ENCODE assay signal across 14 cellular contexts in the genomic region with DNA sequence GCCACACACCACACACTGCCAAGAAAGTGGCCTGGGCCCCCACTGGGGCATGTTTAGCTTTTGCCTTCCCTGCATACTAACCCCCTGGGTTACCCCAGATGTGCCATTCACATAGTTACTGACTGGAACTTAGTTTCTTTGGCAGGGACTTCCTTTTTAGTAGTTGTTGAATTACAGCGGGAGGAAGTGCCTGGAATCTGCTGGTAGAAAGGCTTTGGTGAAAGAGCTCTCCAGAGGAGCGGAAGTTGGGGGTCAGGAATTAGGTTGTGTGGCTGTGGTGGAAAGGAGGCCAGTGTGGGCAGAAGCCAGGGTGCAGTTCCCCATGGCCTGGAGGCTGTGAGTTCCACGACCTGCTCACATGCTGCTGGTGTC.
DNase-seq lines count a peak whose midpoint lies in the region; ATAC-seq and TF ChIP-seq lines count a peak whose summit lies in the region.
"Had no signal": no experiment of that assay in that cellular context is flagged by ENCODE, and none has a peak within 500 bp of the region (broad histone marks: within the 10 kb centered on the region; RNA-seq: fewer than 3 reads in every experiment).

No MANE protein-coding gene starts in this region.

- H3K18ac ChIP-seq in trophoblast cell (ENCODE audit: low read length): no peak overlapping the region

- CTCF ChIA-PET in activated CD8-positive, alpha-beta memory T cell treated with anti-CD3 and anti-CD28 coated beads, Interleukin-2, amount 10 ng/mL, durations not matched to agents 7 days and 5 days (lab: Charles Lee): interaction anchor here (2.9 kb wide), 1 partner anchor 12 kb away, joined by 11 read pairs; no protein-coding TSS in a partner anchor
- CTCF ChIA-PET in WTC11 (lab: Charles Lee): interaction anchor here (1.0 kb wide), 1 partner anchor 12 kb away, joined by 3 read pairs; no protein-coding TSS in a partner anchor

- H3K36me3 Mint-ChIP-seq in activated CD8-positive, alpha-beta memory T cell treated with anti-CD3 and anti-CD28 coated beads, Interleukin-2, amount 10 ng/mL, durations not matched to agents 7 days and 5 days: peaks cover 48% of the 10 kb centered on the region
- H3K36me3 Mint-ChIP-seq in IgD-negative memory B cell (peaks cover 5% of the 10 kb centered on the region), WTC11 (peaks cover 28% of the 10 kb centered on the region)

- no peak overlapping the region for H3K4me3 Mint-ChIP-seq in activated CD8-positive, alpha-beta memory T cell treated with anti-CD3 and anti-CD28 coated beads, Interleukin-2, amount 10 ng/mL, durations not matched to agents 7 days and 5 days
- no peak overlapping the region for H3K4me3 Mint-ChIP-seq in IgD-negative memory B cell
- H3K4me3 Mint-ChIP-seq in WTC11: no peak overlapping the region

- H3K9me3 Mint-ChIP-seq in activated CD8-positive, alpha-beta memory T cell treated with anti-CD3 and anti-CD28 coated beads, Interleukin-2, amount 10 ng/mL, durations not matched to agents 7 days and 5 days (ENCODE audit: low read depth): no peaks in the 10 kb centered on the region
- no peaks in the 10 kb centered on the region for H3K9me3 Mint-ChIP-seq in IgD-negative memory B cell
- no peaks in the 10 kb centered on the region for H3K9me3 Mint-ChIP-seq in WTC11

- H3K9ac ChIP-seq in trophoblast cell (ENCODE audit: low read length): no peak overlapping the region

- DNase-seq in activated CD8-positive, alpha-beta memory T cell treated with anti-CD3 and anti-CD28 coated beads, Interleukin-2, amount 10 ng/mL, durations not matched to agents 7 days and 5 days: no peak
- no peak for DNase-seq in activated CD8-positive, alpha-beta memory T cell treated with anti-CD3 and anti-CD28 coated beads, Interleukin-2, amount 50 U/mL, for 48 hours
- DNase-seq in dorsolateral prefrontal cortex: no peak
- no peak for DNase-seq in trophoblast cell
- no peak for DNase-seq in WTC11 (ENCODE audit: low spot score)
- DNase-seq in NCI-H2081 (lab: John Stamatoyannopoulos, UW): no peak
- DNase-seq: MG63; NK-92 treated with Interleukin-12 subunit alpha and Interleukin-12 subunit beta, amount 100 ng/mL, for 24 hours; SJCRH30 had no signal

- WGBS in trophoblast cell (ENCODE audit: extremely low coverage, insufficient coverage, insufficient read length): no CpG with 5 or more reads among the region's 3 CpGs

- H3K27ac Mint-ChIP-seq in activated CD8-positive, alpha-beta memory T cell treated with anti-CD3 and anti-CD28 coated beads, Interleukin-2, amount 10 ng/mL, durations not matched to agents 7 days and 5 days: peak overlapping the region; percentile 61
- H3K27ac Mint-ChIP-seq in IgD-negative memory B cell (peak overlapping the region in 2 of 3 donors; percentile 31 to 75), WTC11 (no peak overlapping the region)

- H3K27me3 Mint-ChIP-seq in activated CD8-positive, alpha-beta memory T cell treated with anti-CD3 and anti-CD28 coated beads, Interleukin-2, amount 10 ng/mL, durations not matched to agents 7 days and 5 days: no peaks in the 10 kb centered on the region
- H3K27me3 Mint-ChIP-seq in IgD-negative memory B cell (no peaks in the 10 kb centered on the region), WTC11 (ENCODE audit: low read depth) (no peaks in the 10 kb centered on the region)

- no peak overlapping the region for H2BK12ac ChIP-seq in trophoblast cell (ENCODE audit: low read length)

- H3K27me3 ChIP-seq in dorsolateral prefrontal cortex (no peaks in the 10 kb centered on the region), trophoblast cell (ENCODE audit: insufficient read depth, low read length) (no peaks in the 10 kb centered on the region)
- H3K27me3 ChIP-seq: MG63, SJCRH30 had no signal

- no peaks in the 10 kb centered on the region for H3K9me3 ChIP-seq in trophoblast cell (ENCODE audit: insufficient read depth, low read depth, low read length)
- H3K9me3 ChIP-seq: HAP-1, MG63, SJCRH30 had no signal

- no peak overlapping the region for H2AK5ac ChIP-seq in trophoblast cell (ENCODE audit: low read length)

- no peak overlapping the region for H3K4me3 ChIP-seq in dorsolateral prefrontal cortex
- H3K4me3 ChIP-seq in trophoblast cell (ENCODE audit: low read depth, low read length): no peak overlapping the region
- H3K4me3 ChIP-seq: coronary artery, HAP-1, MG63, SJCRH30, skin epidermis had no signal

- intact Hi-C loops in dorsolateral prefrontal cortex (cut with DNase I): no loop called here

- H2BK5ac ChIP-seq in trophoblast cell (ENCODE audit: low read depth, low read length, poor library complexity): no peak overlapping the region

- H2AFZ ChIP-seq in trophoblast cell (ENCODE audit: insufficient read depth, low read length, poor library complexity): no peak overlapping the region

- POLR2A ChIA-PET in WTC11 (lab: Charles Lee): no interaction called here

- peaks cover 15% of the 10 kb centered on the region for H3K4me1 Mint-ChIP-seq in activated CD8-positive, alpha-beta memory T cell treated with anti-CD3 and anti-CD28 coated beads, Interleukin-2, amount 10 ng/mL, durations not matched to agents 7 days and 5 days
- H3K4me1 Mint-ChIP-seq in IgD-negative memory B cell (peaks cover 2 to 9% (median 2%) of the 10 kb centered on the region in 3 donors), WTC11 (no peaks in the 10 kb centered on the region)

- no peak overlapping the region for H4K91ac ChIP-seq in trophoblast cell (ENCODE audit: low read depth, low read length)

- peak overlapping the region; percentile 37 for H3K23ac ChIP-seq in trophoblast cell (ENCODE audit: low read length)

- no peak overlapping the region for H3K14ac ChIP-seq in trophoblast cell (ENCODE audit: low read length)

- H3K27ac ChIP-seq in dorsolateral prefrontal cortex (peak overlapping the region in 32 of 59 donors; percentile 1 to 73 (median 42)), trophoblast cell (ENCODE audit: low read depth, low read length) (no peak overlapping the region)
- H3K27ac ChIP-seq: SJCRH30 had no signal

- no peak overlapping the region for H4K12ac ChIP-seq in trophoblast cell (ENCODE audit: low read depth, low read length)

- H3K4me2 ChIP-seq in trophoblast cell (ENCODE audit: low read length): no peak overlapping the region

- no peak for ATAC-seq in activated CD8-positive, alpha-beta memory T cell treated with anti-CD3 and anti-CD28 coated beads, Interleukin-2, amount 10 ng/mL, durations not matched to agents 7 days and 5 days
- ATAC-seq in WTC11 (no peak), HG02763 (IDR thresholded peaks at IDR 0.05; ENCODE audit: unreplicated experiment) (no peak)

- no peaks in the 10 kb centered on the region for H3K79me2 ChIP-seq in trophoblast cell (ENCODE audit: control insufficient read depth, insufficient read depth, low read length, poor library complexity)

- H3K4me1 ChIP-seq in trophoblast cell (ENCODE audit: control insufficient read depth in 1 of 2, insufficient read depth in 2 of 2, low read length in 2 of 2): no peaks in the 10 kb centered on the region
- H3K4me1 ChIP-seq: HAP-1, SJCRH30 had no signal

- no peak for TF ChIP-seq CTCF in dorsolateral prefrontal cortex (IDR thresholded peaks at IDR 0.05 in 54 of 56, conservative IDR thresholded peaks at IDR 0.05 in 2 of 56; ENCODE audit: low read depth in 1 of 56, partially characterized antibody in 56 of 56)
- TF ChIP-seq CTCF in WTC11 (IDR thresholded peaks at IDR 0.05): no peak

- no peak overlapping the region for H3K4ac ChIP-seq in trophoblast cell (ENCODE audit: low read depth, low read length)

- peaks cover 80 to 89% of the 10 kb centered on the region in 2 experiments for H3K36me3 ChIP-seq in trophoblast cell (ENCODE audit: control insufficient read depth in 1 of 2, insufficient read depth in 2 of 2, low read length in 2 of 2)

- no peaks in the 10 kb centered on the region for H3K79me1 ChIP-seq in trophoblast cell (ENCODE audit: low read length)

- no peak overlapping the region for H4K8ac ChIP-seq in trophoblast cell (ENCODE audit: low read depth, low read length)

- no peak overlapping the region for H2BK120ac ChIP-seq in trophoblast cell (ENCODE audit: insufficient read depth, low read length, poor library complexity)

TF ChIP-seq in WTC11, 78 proteins besides CTCF, POLR2A, EP300 and RAD21 (continues in another document):
- TF ChIP-seq ZBTB21 (CRISPR knock-in tag; IDR thresholded peaks at IDR 0.05; ENCODE audit: borderline replicate concordance) (no peak), ESRRA (CRISPR knock-in tag; IDR thresholded peaks at IDR 0.05; ENCODE audit: borderline replicate concordance) (no peak), HMGA2 (CRISPR knock-in tag; IDR thresholded peaks at IDR 0.05) (no peak), ZNF219 (CRISPR knock-in tag; IDR thresholded peaks at IDR 0.05; ENCODE audit: borderline replicate concordance) (no peak), TEAD1 (CRISPR knock-in tag; IDR thresholded peaks at IDR 0.05) (no peak)
- TF ChIP-seq, protein P1, sequence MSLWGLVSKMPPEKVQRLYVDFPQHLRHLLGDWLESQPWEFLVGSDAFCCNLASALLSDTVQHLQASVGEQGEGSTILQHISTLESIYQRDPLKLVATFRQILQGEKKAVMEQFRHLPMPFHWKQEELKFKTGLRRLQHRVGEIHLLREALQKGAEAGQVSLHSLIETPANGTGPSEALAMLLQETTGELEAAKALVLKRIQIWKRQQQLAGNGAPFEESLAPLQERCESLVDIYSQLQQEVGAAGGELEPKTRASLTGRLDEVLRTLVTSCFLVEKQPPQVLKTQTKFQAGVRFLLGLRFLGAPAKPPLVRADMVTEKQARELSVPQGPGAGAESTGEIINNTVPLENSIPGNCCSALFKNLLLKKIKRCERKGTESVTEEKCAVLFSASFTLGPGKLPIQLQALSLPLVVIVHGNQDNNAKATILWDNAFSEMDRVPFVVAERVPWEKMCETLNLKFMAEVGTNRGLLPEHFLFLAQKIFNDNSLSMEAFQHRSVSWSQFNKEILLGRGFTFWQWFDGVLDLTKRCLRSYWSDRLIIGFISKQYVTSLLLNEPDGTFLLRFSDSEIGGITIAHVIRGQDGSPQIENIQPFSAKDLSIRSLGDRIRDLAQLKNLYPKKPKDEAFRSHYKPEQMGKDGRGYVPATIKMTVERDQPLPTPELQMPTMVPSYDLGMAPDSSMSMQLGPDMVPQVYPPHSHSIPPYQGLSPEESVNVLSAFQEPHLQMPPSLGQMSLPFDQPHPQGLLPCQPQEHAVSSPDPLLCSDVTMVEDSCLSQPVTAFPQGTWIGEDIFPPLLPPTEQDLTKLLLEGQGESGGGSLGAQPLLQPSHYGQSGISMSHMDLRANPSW (CRISPR knock-in tag; conservative IDR thresholded peaks at IDR 0.05; ENCODE audit: low read depth): no peak
- TF ChIP-seq, protein P2, sequence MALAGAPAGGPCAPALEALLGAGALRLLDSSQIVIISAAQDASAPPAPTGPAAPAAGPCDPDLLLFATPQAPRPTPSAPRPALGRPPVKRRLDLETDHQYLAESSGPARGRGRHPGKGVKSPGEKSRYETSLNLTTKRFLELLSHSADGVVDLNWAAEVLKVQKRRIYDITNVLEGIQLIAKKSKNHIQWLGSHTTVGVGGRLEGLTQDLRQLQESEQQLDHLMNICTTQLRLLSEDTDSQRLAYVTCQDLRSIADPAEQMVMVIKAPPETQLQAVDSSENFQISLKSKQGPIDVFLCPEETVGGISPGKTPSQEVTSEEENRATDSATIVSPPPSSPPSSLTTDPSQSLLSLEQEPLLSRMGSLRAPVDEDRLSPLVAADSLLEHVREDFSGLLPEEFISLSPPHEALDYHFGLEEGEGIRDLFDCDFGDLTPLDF (CRISPR knock-in tag; IDR thresholded peaks at IDR 0.05): no peak
